ENCODE assay signal across 8 cellular contexts in genomic region chr1:225772323-225772768, GRCh38. TPM values are rescaled to one million over a fixed set of nuclear protein-coding genes. Genes with fewer than 3 reads are reported as not detected.
DNase-seq lines count a peak whose midpoint lies in the region; ATAC-seq, FAIRE-seq and TF ChIP-seq lines count a peak whose summit lies in the region.

No MANE protein-coding gene starts in this region.

- peaks cover 3% of the 10 kb centered on the region for H3K27me3 Mint-ChIP-seq in activated T-helper 17 cell treated with anti-CD3 and anti-CD28 coated beads, Interleukin-2, amount 50 U/mL, for 72 hours

- 19 to 22% (median 20%) methylated on average over 5 of the region's 5 CpGs for WGBS in heart left ventricle, 4 donors
- WGBS in pancreas, 2 donors = 3 to 4% methylated on average over 5 of the region's 5 CpGs

- H3K36me3 ChIP-seq in heart left ventricle (no peaks in the 10 kb centered on the region), pancreas (no peaks in the 10 kb centered on the region)

- no peak overlapping the region for H3K4me3 Mint-ChIP-seq in activated T-helper 17 cell treated with anti-CD3 and anti-CD28 coated beads, Interleukin-2, amount 50 U/mL, for 72 hours

- H3K36me3 Mint-ChIP-seq in activated T-helper 17 cell treated with anti-CD3 and anti-CD28 coated beads, Interleukin-2, amount 50 U/mL, for 72 hours (ENCODE audit: low read depth) = no peaks in the 10 kb centered on the region

- peak overlapping the region in 9 of 12 donors; percentile 2 to 75 (median 44) for H3K27ac ChIP-seq in heart left ventricle
- peak overlapping the region; percentile 44 to 74 (median 60) for H3K27ac ChIP-seq in pancreas

- H3K4me1 ChIP-seq in heart left ventricle (peaks cover under 1 to 70% (median 40%) of the 10 kb centered on the region in 12 donors), pancreas (peaks cover 29 to 49% (median 29%) of the 10 kb centered on the region in 3 donors)

- H3K4me1 Mint-ChIP-seq in activated T-helper 17 cell treated with anti-CD3 and anti-CD28 coated beads, Interleukin-2, amount 50 U/mL, for 72 hours = no peaks in the 10 kb centered on the region

- H3K27ac Mint-ChIP-seq in activated T-helper 17 cell treated with anti-CD3 and anti-CD28 coated beads, Interleukin-2, amount 50 U/mL, for 72 hours = no peak overlapping the region

- ATAC-seq in HG03175 (IDR thresholded peaks at IDR 0.05; ENCODE audit: unreplicated experiment) = peak; percentile 54
- ATAC-seq in activated T-helper 17 cell treated with anti-CD3 and anti-CD28 coated beads, Interleukin-2, amount 50 U/mL, for 72 hours (replicated peaks) = peak; percentile 68
- ATAC-seq in heart left ventricle = peak; percentile 81 to 90 (median 88)
- ATAC-seq in pancreas = peak; percentile 91 to 96 (median 94)
- ATAC-seq in HG02970 (IDR thresholded peaks at IDR 0.05; ENCODE audit: low FRiP score, unreplicated experiment) = no peak

- no peak for FAIRE-seq in pancreas (lab: Jason Lieb, UNC)

- H3K4me3 ChIP-seq in heart left ventricle (no peak overlapping the region), pancreas (no peak overlapping the region)

- peak; percentile 60 for DNase-seq in activated CD4-positive, alpha-beta T cell treated with anti-CD3 and anti-CD28 coated beads for 48 hours
- DNase-seq in activated CD4-positive, alpha-beta T cell treated with anti-CD3 and anti-CD28 coated beads, Interleukin-2, amount 50 U/mL, for 4 hours = no peak
- DNase-seq in NCI-H510A (lab: John Stamatoyannopoulos, UW) (peak; percentile 85), heart left ventricle (peak; percentile 81 to 90 (median 84)), pancreas (peak; percentile 79 to 95 (median 92))

- H3K27me3 ChIP-seq in heart left ventricle = no peaks in the 10 kb centered on the region
- no peaks in the 10 kb centered on the region for H3K27me3 ChIP-seq in pancreas

- intact Hi-C loops in heart left ventricle (cut with DNase I) = loop anchor here (1.0 to 10.0 kb wide), 13 partner anchors 72 to 298 kb away; partner anchors contain the start of gene ENAH (in 4 of the 10)
- intact Hi-C loops in pancreas (cut with DNase I) = loop anchor here in 2 of 3 donors (10.0 kb wide), 3 partner anchors 202 to 298 kb away; no protein-coding TSS in a partner anchor

- TF ChIP-seq CTCF in heart left ventricle (IDR thresholded peaks at IDR 0.05) = peak; percentile 76 to 94 (median 90)
- peak; percentile 59 to 79 (median 70) for TF ChIP-seq CTCF in pancreas (IDR thresholded peaks at IDR 0.05)

- H3K9me3 ChIP-seq in heart left ventricle (no peaks in the 10 kb centered on the region), pancreas (no peaks in the 10 kb centered on the region)

- no peak for TF ChIP-seq POLR2A in heart left ventricle (IDR thresholded peaks at IDR 0.05)

- H3K9me3 Mint-ChIP-seq in activated T-helper 17 cell treated with anti-CD3 and anti-CD28 coated beads, Interleukin-2, amount 50 U/mL, for 72 hours = no peaks in the 10 kb centered on the region

RNA-seq across cellular contexts. Expression of gene SRP9, which starts 5.3 kb away (rescaled TPM):
- total RNA-seq in activated T-helper 17 cell treated with anti-CD3 and anti-CD28 coated beads, Interleukin-2, amount 50 U/mL, for 72 hours = 100 to 1,000 TPM; 209 to 281 TPM
- total RNA-seq in heart left ventricle (100 to 1,000 TPM; 151 to 187 (median 171) TPM), pancreas (100 to 1,000 TPM in 1 of 6 donors, 10 to 100 TPM in 5; 63.0 to 102 (median 89.5) TPM)
- polyA plus RNA-seq in heart left ventricle (100 to 1,000 TPM; 147 to 211 TPM), pancreas (100 to 1,000 TPM in 1 of 2 donors, 10 to 100 TPM in 1; 78.0 to 145 TPM)

RNA-seq across cellular contexts. Expression of gene EPHX1, which starts 37.6 kb away (rescaled TPM):
- 1 to 10 TPM; 1.5 to 1.7 TPM for total RNA-seq in activated T-helper 17 cell treated with anti-CD3 and anti-CD28 coated beads, Interleukin-2, amount 50 U/mL, for 72 hours
- total RNA-seq in heart left ventricle (10 to 100 TPM; 29.0 to 96.8 (median 47.0) TPM), pancreas (100 to 1,000 TPM in 5 of 6 donors, 10 to 100 TPM in 1; 87.2 to 168 (median 144) TPM)
- polyA plus RNA-seq in heart left ventricle (10 to 100 TPM; 22.2 to 36.1 TPM), pancreas (10 to 100 TPM; 26.1 to 58.0 TPM)

Comparison
In these comparisons a context has a peak if more than half of its experiments do, and no peak if none do; other contexts are left out.
1. DNase-seq: peak in activated CD4-positive, alpha-beta T cell treated with anti-CD3 and anti-CD28 coated beads for 48 hours (single experiment), NCI-H510A (single experiment), heart left ventricle (5 of 5) and pancreas (6 of 6); none in activated CD4-positive, alpha-beta T cell treated with anti-CD3 and anti-CD28 coated beads, Interleukin-2, amount 50 U/mL, for 4 hours (0 of 2).
2. RNA of gene EPHX1, which starts 37.6 kb away (total RNA-seq): 87.2 to 168 TPM in pancreas and 29.0 to 96.8 TPM in heart left ventricle; 1.5 to 1.7 TPM in activated T-helper 17 cell treated with anti-CD3 and anti-CD28 coated beads, Interleukin-2, amount 50 U/mL, for 72 hours; every median in the first group is over 10 times any median in the second.